ENCODE assay signal across 13 cellular contexts in the genomic region with DNA sequence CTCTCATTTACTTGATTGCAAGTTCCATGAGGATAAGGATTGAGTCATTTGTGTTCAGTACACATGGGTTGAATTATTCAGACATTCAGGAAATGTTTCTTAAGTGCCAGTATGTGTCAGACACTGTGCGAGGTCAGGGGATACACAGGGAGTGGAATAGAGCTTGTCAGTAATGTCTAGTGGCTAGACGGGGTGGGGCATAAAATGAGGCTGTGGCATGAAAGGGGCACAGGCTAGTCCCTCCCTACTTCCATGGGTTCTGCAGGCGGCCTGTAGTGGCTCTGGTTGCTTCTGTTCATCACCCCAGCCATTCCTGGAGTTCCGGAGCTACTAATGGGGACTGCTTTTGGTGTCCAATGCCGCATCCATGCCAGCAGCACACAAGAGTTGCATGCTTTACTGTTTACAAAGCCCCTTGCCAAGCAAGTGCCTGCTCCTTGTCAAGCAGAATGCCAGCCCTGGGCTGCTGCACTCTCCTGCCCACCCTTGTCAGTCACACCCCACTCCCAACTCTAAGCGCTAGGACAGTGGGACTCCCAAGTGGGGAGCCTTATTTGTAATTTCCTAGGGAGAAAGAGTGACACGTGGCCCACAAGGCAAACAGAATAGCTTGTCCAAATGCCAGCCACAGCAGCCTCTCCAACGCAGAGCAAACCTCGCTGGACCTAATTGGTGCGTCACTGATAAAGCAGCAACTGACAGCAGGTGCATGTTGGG.
A peak's percentile ranks its signal among the peaks of the same experiment; 100 is the strongest.
DNase-seq lines count a peak whose midpoint lies in the region; ATAC-seq and FAIRE-seq lines count a peak whose summit lies in the region.
"Had no signal": no experiment of that assay in that cellular context is flagged by ENCODE, and none has a peak within 500 bp of the region (broad histone marks: within the 10 kb centered on the region; RNA-seq: fewer than 3 reads in every experiment).

No MANE protein-coding gene starts in this region.

- no peak for DNase-seq in activated CD4-positive, alpha-beta T cell treated with anti-CD3 and anti-CD28 coated beads for 36 hours
- no peak for DNase-seq in activated CD4-positive, alpha-beta T cell treated with anti-CD3 and anti-CD28 coated beads, Interleukin-2, amount 50 U/mL, for 1 hour
- DNase-seq in SHP77 (lab: John Stamatoyannopoulos, UW), result peak; percentile 89 to 91
- no peak for DNase-seq in Right ventricle myocardium inferior (ENCODE audit: missing footprints)
- peak; percentile 54 for DNase-seq in urothelium cell line (ENCODE audit: low spot score)
- DNase-seq in germinal center (ENCODE audit: low spot score), result no peak
- DNase-seq: amygdala, C1 segment of cervical spinal cord, NCI-H187 had no signal

- no peak overlapping the region for H3K4me3 Mint-ChIP-seq in activated CD4-positive, alpha-beta T cell treated with anti-CD3 and anti-CD28 coated beads for 36 hours
- H3K4me3 Mint-ChIP-seq: stimulated activated naive CD8-positive, alpha-beta T cell treated with anti-CD3 and anti-CD28 coated beads, Interleukin-15, Interleukin-2, amounts not matched to agents 100 ng/mL and 50 ng/mL, for 24 hours had no signal

- intact Hi-C loops in activated CD4-positive, alpha-beta T cell treated with anti-CD3 and anti-CD28 coated beads for 36 hours (cut with DNase I, micrococcal nuclease), result no loop called here
- intact Hi-C loops in Right ventricle myocardium inferior (cut with DNase I), result no loop called here

- peak; percentile 42 for ATAC-seq in activated CD4-positive, alpha-beta T cell treated with anti-CD3 and anti-CD28 coated beads for 36 hours
- peak; percentile 76 for ATAC-seq in Right ventricle myocardium inferior
- ATAC-seq in GM18870 (IDR thresholded peaks at IDR 0.05; ENCODE audit: unreplicated experiment), result no peak
- ATAC-seq in HG03571 (IDR thresholded peaks at IDR 0.05; ENCODE audit: unreplicated experiment), result no peak
- ATAC-seq: sciatic nerve had no signal

- POLR2A ChIA-PET in activated CD4-positive, alpha-beta T cell treated with anti-CD3 and anti-CD28 coated beads for 36 hours (lab: Charles Lee), result no interaction called here

- peak; percentile 83 for FAIRE-seq in urothelium cell line (lab: Jason Lieb, UNC)

- H3K4me1 Mint-ChIP-seq in activated CD4-positive, alpha-beta T cell treated with anti-CD3 and anti-CD28 coated beads for 36 hours, result peaks cover 5% of the 10 kb centered on the region

- no peaks in the 10 kb centered on the region for H3K9me3 Mint-ChIP-seq in activated CD4-positive, alpha-beta T cell treated with anti-CD3 and anti-CD28 coated beads for 36 hours (ENCODE audit: low read depth)
- H3K9me3 Mint-ChIP-seq: stimulated activated naive CD8-positive, alpha-beta T cell treated with anti-CD3 and anti-CD28 coated beads, Interleukin-15, Interleukin-2, amounts not matched to agents 100 ng/mL and 50 ng/mL, for 24 hours had no signal

- no peaks in the 10 kb centered on the region for H3K27me3 Mint-ChIP-seq in activated CD4-positive, alpha-beta T cell treated with anti-CD3 and anti-CD28 coated beads for 36 hours
- H3K27me3 Mint-ChIP-seq: stimulated activated naive CD8-positive, alpha-beta T cell treated with anti-CD3 and anti-CD28 coated beads, Interleukin-15, Interleukin-2, amounts not matched to agents 100 ng/mL and 50 ng/mL, for 24 hours had no signal

- H3K36me3 Mint-ChIP-seq in activated CD4-positive, alpha-beta T cell treated with anti-CD3 and anti-CD28 coated beads for 36 hours (ENCODE audit: low read depth), result no peaks in the 10 kb centered on the region

- CTCF ChIA-PET in activated CD4-positive, alpha-beta T cell treated with anti-CD3 and anti-CD28 coated beads for 36 hours (lab: Charles Lee), result no interaction called here

- no peak overlapping the region for H3K27ac Mint-ChIP-seq in activated CD4-positive, alpha-beta T cell treated with anti-CD3 and anti-CD28 coated beads for 36 hours
- H3K27ac Mint-ChIP-seq: stimulated activated naive CD8-positive, alpha-beta T cell treated with anti-CD3 and anti-CD28 coated beads, Interleukin-15, Interleukin-2, amounts not matched to agents 100 ng/mL and 50 ng/mL, for 24 hours had no signal

Comparison
In these comparisons a context has a peak if more than half of its experiments do, and no peak if none do; other contexts are left out.
1. ATAC-seq: peak in activated CD4-positive, alpha-beta T cell treated with anti-CD3 and anti-CD28 coated beads for 36 hours (single experiment) and Right ventricle myocardium inferior (single experiment); none in GM18870 (single experiment) and HG03571 (single experiment).
2. DNase-seq: peak in SHP77 (2 of 2) and urothelium cell line (single experiment); none in activated CD4-positive, alpha-beta T cell treated with anti-CD3 and anti-CD28 coated beads for 36 hours (single experiment), activated CD4-positive, alpha-beta T cell treated with anti-CD3 and anti-CD28 coated beads, Interleukin-2, amount 50 U/mL, for 1 hour (single experiment), Right ventricle myocardium inferior (single experiment) and germinal center (single experiment).